In genomic region chr16:18800674-18801196, GRCh38 we compare ENCODE assay signal across 7 cellular contexts. TPM values are rescaled to one million over a fixed set of nuclear protein-coding genes. Genes with fewer than 3 reads are reported as not detected.
A peak's percentile ranks its signal among the peaks of the same experiment; 100 is the strongest.
DNase-seq lines count a peak whose midpoint lies in the region; ATAC-seq, FAIRE-seq and TF ChIP-seq lines count a peak whose summit lies in the region.

No MANE protein-coding gene starts in this region.

- peak overlapping the region; percentile 94 for H3K9ac ChIP-seq in adipocyte (ENCODE audit: low read length)

- H3K36me3 Mint-ChIP-seq in stimulated activated naive B cell treated with anti-CD40 and anti-IgM and Interleukin-4, amounts not matched to agents 10 μg/mL and 1 μg/mL and 100 μg/mL, for 72 hours = peaks cover 8 to 32% of the 10 kb centered on the region in 2 donors

- H3K4me1 ChIP-seq in adipocyte (ENCODE audit: control insufficient read depth, insufficient read depth, low read length) = peaks cover 58% of the 10 kb centered on the region

- peaks cover 0 to 3% of the 10 kb centered on the region in 2 donors for H3K27me3 Mint-ChIP-seq in stimulated activated naive B cell treated with anti-CD40 and anti-IgM and Interleukin-4, amounts not matched to agents 10 μg/mL and 1 μg/mL and 100 μg/mL, for 72 hours

- FAIRE-seq in GM12891 (lab: Jason Lieb, UNC) = peak; percentile 28

- H3K4me1 Mint-ChIP-seq in stimulated activated naive B cell treated with anti-CD40 and anti-IgM and Interleukin-4, amounts not matched to agents 10 μg/mL and 1 μg/mL and 100 μg/mL, for 72 hours = peaks cover 22 to 48% of the 10 kb centered on the region in 2 donors

- TF ChIP-seq POLR2A in GM12891 (IDR thresholded peaks at IDR 0.05; ENCODE audit: low read depth, low read length) = no peak

- H3K9me3 Mint-ChIP-seq in stimulated activated naive B cell treated with anti-CD40 and anti-IgM and Interleukin-4, amounts not matched to agents 10 μg/mL and 1 μg/mL and 100 μg/mL, for 72 hours = no peaks in the 10 kb centered on the region

- peaks cover 27% of the 10 kb centered on the region for H3K36me3 ChIP-seq in adipocyte (ENCODE audit: control insufficient read depth, insufficient read depth, low read length, severe bottlenecking)

- no peaks in the 10 kb centered on the region for H3K27me3 ChIP-seq in adipocyte (replicated peaks; ENCODE audit: control insufficient read depth, insufficient read depth, low read length)

- peak overlapping the region; percentile 81 to 95 for H3K4me3 Mint-ChIP-seq in stimulated activated naive B cell treated with anti-CD40 and anti-IgM and Interleukin-4, amounts not matched to agents 10 μg/mL and 1 μg/mL and 100 μg/mL, for 72 hours

- DNase-seq in GM12891 (ENCODE audit: insufficient read length, low spot score) = peak; percentile 31
- DNase-seq in adipocyte (ENCODE audit: low read depth) = peak; percentile 64
- peak; percentile 17 for DNase-seq in iPS-NIHi11 (ENCODE audit: low spot score)
- no peak for DNase-seq in stimulated activated naive B cell treated with anti-CD40 and anti-IgM and Interleukin-4, amounts not matched to agents 10 μg/mL and 1 μg/mL and 100 μg/mL, for 72 hours
- no peak for DNase-seq in NCI-H1092 (lab: John Stamatoyannopoulos, UW)
- DNase-seq in CD1c-positive myeloid dendritic cell (ENCODE audit: extremely low spot score) = no peak

- no peaks in the 10 kb centered on the region for H3K9me3 ChIP-seq in adipocyte (ENCODE audit: control insufficient read depth, low read length)

- H3K27ac Mint-ChIP-seq in stimulated activated naive B cell treated with anti-CD40 and anti-IgM and Interleukin-4, amounts not matched to agents 10 μg/mL and 1 μg/mL and 100 μg/mL, for 72 hours = peak overlapping the region; percentile 99

- ATAC-seq in HG03039 (IDR thresholded peaks at IDR 0.05; ENCODE audit: unreplicated experiment) = peak; percentile 3
- peak; percentile 53 to 71 for ATAC-seq in stimulated activated naive B cell treated with anti-CD40 and anti-IgM and Interleukin-4, amounts not matched to agents 10 μg/mL and 1 μg/mL and 100 μg/mL, for 72 hours (replicated peaks)

- peak overlapping the region; percentile 93 for H3K4me3 ChIP-seq in adipocyte (ENCODE audit: low read length)

TF ChIP-seq in GM12891, 5 proteins besides CTCF, POLR2A, EP300 and RAD21:
- TF ChIP-seq SPI1 (IDR thresholded peaks at IDR 0.05; ENCODE audit: low read depth, low read length) (peak; percentile 76), POU2F2 (IDR thresholded peaks at IDR 0.05; ENCODE audit: low read depth, low read length) (0 out of 2 replicates have a peak, but pooled peaks have one; percentile 18), TAF1 (IDR thresholded peaks at IDR 0.05; ENCODE audit: low read depth, low read length) (no peak; the same call in 1 of the 2 replicates)

RNA-seq across cellular contexts. Expression of gene ARL6IP1, which starts 0.6 kb away (rescaled TPM):
- 84.1 TPM for polyA plus RNA-seq in GM12891 (2012; ENCODE audit: low read depth, missing spikeins)

RNA-seq across cellular contexts. Expression of gene RPS15A, which starts 10.6 kb away (rescaled TPM):
- 6,481 TPM for polyA plus RNA-seq in GM12891 (2012; ENCODE audit: low read depth, missing spikeins)

Comparison
In these comparisons a context has a peak if more than half of its experiments do, and no peak if none do; other contexts are left out.
1. DNase-seq: peak in GM12891 (single experiment), adipocyte (single experiment) and iPS-NIHi11 (single experiment); none in stimulated activated naive B cell treated with anti-CD40 and anti-IgM and Interleukin-4, amounts not matched to agents 10 μg/mL and 1 μg/mL and 100 μg/mL, for 72 hours (single experiment), NCI-H1092 (single experiment) and CD1c-positive myeloid dendritic cell (single experiment).